Comparison of ENCODE assay signal across 8 cellular contexts in genomic region chr15:92521624-92522008, GRCh38.
DNase-seq lines count a peak whose midpoint lies in the region; ATAC-seq, FAIRE-seq and TF ChIP-seq lines count a peak whose summit lies in the region.

No MANE protein-coding gene starts in this region.

- H3K9me3 Mint-ChIP-seq in activated T-helper 1 cell treated with anti-CD3 and anti-CD28 coated beads, Interleukin-12 subunit alpha, Interleukin-12 subunit beta, Interleukin-2, Interleukin-4 antibody, amounts not matched to agents 30 ng/mL and 10 ng/mL and 1 ng/mL, durations not matched to agents 14 hours and 24 hours and 36 hours: no peaks in the 10 kb centered on the region
- no peaks in the 10 kb centered on the region for H3K9me3 Mint-ChIP-seq in osteocyte (ENCODE audit: unreplicated experiment)

- DNase-seq in ELR (ENCODE audit: low read depth) (peak; percentile 17), HS-27A (ENCODE audit: low read depth) (peak; percentile 8), NOMO-1 (lab: John Stamatoyannopoulos, UW; ENCODE audit: unreplicated experiment in 2 of 2) (peak; percentile 3 to 21), foreskin melanocyte (peak; percentile 78), osteocyte (ENCODE audit: extremely low spot score, unreplicated experiment) (peak; percentile 88), urothelium cell line (ENCODE audit: low spot score) (peak; percentile 53)
- DNase-seq in activated T-helper 1 cell treated with anti-CD3 and anti-CD28 coated beads, Interleukin-12 subunit alpha, Interleukin-12 subunit beta, Interleukin-2, Interleukin-4 antibody, amounts not matched to agents 30 ng/mL and 10 ng/mL and 1 ng/mL, durations not matched to agents 14 hours and 24 hours and 36 hours (ENCODE audit: low spot score): peak; percentile 4

- peak; percentile 86 for TF ChIP-seq CTCF in osteocyte (IDR thresholded peaks at IDR 0.05)

- FAIRE-seq in urothelium cell line (lab: Jason Lieb, UNC): no peak

- peaks cover 12% of the 10 kb centered on the region for H3K4me1 Mint-ChIP-seq in activated T-helper 1 cell treated with anti-CD3 and anti-CD28 coated beads, Interleukin-12 subunit alpha, Interleukin-12 subunit beta, Interleukin-2, Interleukin-4 antibody, amounts not matched to agents 30 ng/mL and 10 ng/mL and 1 ng/mL, durations not matched to agents 14 hours and 24 hours and 36 hours (ENCODE audit: low read depth)
- peaks cover 6% of the 10 kb centered on the region for H3K4me1 Mint-ChIP-seq in osteocyte (ENCODE audit: unreplicated experiment)

- no peak overlapping the region for H3K27ac Mint-ChIP-seq in activated T-helper 1 cell treated with anti-CD3 and anti-CD28 coated beads, Interleukin-12 subunit alpha, Interleukin-12 subunit beta, Interleukin-2, Interleukin-4 antibody, amounts not matched to agents 30 ng/mL and 10 ng/mL and 1 ng/mL, durations not matched to agents 14 hours and 24 hours and 36 hours
- H3K27ac Mint-ChIP-seq in osteocyte (ENCODE audit: unreplicated experiment): no peak overlapping the region

- intact Hi-C loops in activated T-helper 1 cell treated with anti-CD3 and anti-CD28 coated beads, Interleukin-12 subunit alpha, Interleukin-12 subunit beta, Interleukin-2, Interleukin-4 antibody, amounts not matched to agents 30 ng/mL and 10 ng/mL and 1 ng/mL, durations not matched to agents 14 hours and 24 hours and 36 hours (cut with micrococcal nuclease): loop anchor here (1.0 kb wide), 1 partner anchor 193 kb away; no protein-coding TSS in a partner anchor

- peak; percentile 91 for ATAC-seq in GM21526 (IDR thresholded peaks at IDR 0.05; ENCODE audit: low FRiP score, unreplicated experiment)

- H3K4me3 Mint-ChIP-seq in activated T-helper 1 cell treated with anti-CD3 and anti-CD28 coated beads, Interleukin-12 subunit alpha, Interleukin-12 subunit beta, Interleukin-2, Interleukin-4 antibody, amounts not matched to agents 30 ng/mL and 10 ng/mL and 1 ng/mL, durations not matched to agents 14 hours and 24 hours and 36 hours: no peak overlapping the region
- H3K4me3 Mint-ChIP-seq in osteocyte (ENCODE audit: unreplicated experiment): no peak overlapping the region

- H3K27me3 Mint-ChIP-seq in activated T-helper 1 cell treated with anti-CD3 and anti-CD28 coated beads, Interleukin-12 subunit alpha, Interleukin-12 subunit beta, Interleukin-2, Interleukin-4 antibody, amounts not matched to agents 30 ng/mL and 10 ng/mL and 1 ng/mL, durations not matched to agents 14 hours and 24 hours and 36 hours (ENCODE audit: insufficient read depth): peaks cover 2% of the 10 kb centered on the region
- peaks cover 16% of the 10 kb centered on the region for H3K27me3 Mint-ChIP-seq in osteocyte (ENCODE audit: unreplicated experiment)

- H3K36me3 Mint-ChIP-seq in activated T-helper 1 cell treated with anti-CD3 and anti-CD28 coated beads, Interleukin-12 subunit alpha, Interleukin-12 subunit beta, Interleukin-2, Interleukin-4 antibody, amounts not matched to agents 30 ng/mL and 10 ng/mL and 1 ng/mL, durations not matched to agents 14 hours and 24 hours and 36 hours (ENCODE audit: low read depth): no peaks in the 10 kb centered on the region
- no peaks in the 10 kb centered on the region for H3K36me3 Mint-ChIP-seq in osteocyte (ENCODE audit: unreplicated experiment)

Comparison
In these comparisons a context has a peak if more than half of its experiments do, and no peak if none do; other contexts are left out.
1. Peak in every context shown above with its lines: DNase-seq and ATAC-seq.
2. DNase-seq: peak in every context shown above with its lines; median percentile 88 in osteocyte; 78 in foreskin melanocyte; 53 in urothelium cell line; 17 in ELR; 12 in NOMO-1; 8 in HS-27A; 4 in activated T-helper 1 cell treated with anti-CD3 and anti-CD28 coated beads, Interleukin-12 subunit alpha, Interleukin-12 subunit beta, Interleukin-2, Interleukin-4 antibody, amounts not matched to agents 30 ng/mL and 10 ng/mL and 1 ng/mL, durations not matched to agents 14 hours and 24 hours and 36 hours.